Comparison of ENCODE assay signal across 1 cellular context in the genomic region with DNA sequence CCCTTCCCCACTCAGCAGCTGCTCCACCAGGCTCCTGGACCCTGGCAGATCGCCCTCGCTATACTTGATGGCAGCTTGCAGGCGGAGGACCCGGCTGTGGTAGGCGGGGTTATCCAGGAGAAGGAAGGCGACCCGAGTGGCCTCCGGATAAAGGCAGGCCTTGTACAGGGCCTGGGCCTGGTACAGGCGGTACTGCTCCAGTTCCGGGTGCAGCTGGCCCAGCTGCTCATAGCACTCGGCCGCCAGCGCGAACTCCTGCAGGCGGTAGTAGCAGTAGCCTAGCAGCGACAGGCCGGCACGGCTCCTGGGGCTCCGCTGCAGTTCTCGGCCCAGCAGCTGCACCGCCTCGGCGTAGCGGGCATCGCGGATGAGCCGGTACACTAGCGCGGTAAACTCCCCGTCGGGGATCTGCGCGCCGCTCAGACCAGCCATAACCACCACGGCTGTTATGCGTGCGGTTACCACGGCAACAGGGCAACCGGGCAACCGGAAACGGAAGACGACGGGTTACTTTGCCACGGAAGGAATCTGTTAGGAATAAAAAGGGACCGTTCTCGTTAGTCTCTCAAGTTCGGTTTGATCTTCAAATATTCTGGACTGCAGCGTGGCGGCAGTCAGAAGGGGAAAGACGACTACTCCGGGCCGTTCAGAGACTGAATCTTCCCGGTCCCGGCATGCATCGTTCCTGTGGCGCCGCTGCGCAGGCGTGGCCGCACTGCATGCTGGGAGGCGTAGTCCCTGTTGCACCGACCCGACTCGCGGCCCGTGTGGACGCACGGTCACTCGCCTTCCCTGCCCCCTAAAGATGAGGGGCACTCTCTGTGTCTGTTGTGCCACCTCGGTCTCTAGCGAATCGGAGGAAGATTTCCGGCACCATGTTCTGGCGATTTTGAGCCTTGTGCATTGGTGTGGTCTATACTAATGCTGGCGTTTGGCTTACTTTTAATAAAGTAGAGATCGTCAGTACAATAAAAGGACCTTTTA.
A peak's percentile ranks its signal among the peaks of the same experiment; 100 is the strongest.
TF ChIP-seq lines count a peak whose summit lies in the region.

No MANE protein-coding gene starts in this region.

TF ChIP-seq in Ishikawa, 13 proteins besides CTCF, POLR2A, EP300 and RAD21 (continued from another document):
- TF ChIP-seq USF1 (IDR thresholded peaks at IDR 0.05) (no peak), YY1 (IDR thresholded peaks at IDR 0.05; ENCODE audit: low read depth) (peak; percentile 81), CREB1 (IDR thresholded peaks at IDR 0.05; ENCODE audit: low read depth) (0 out of 2 replicates have a peak, but pooled peaks have one; percentile 24), CEBPB (IDR thresholded peaks at IDR 0.05) (no peak), ZBTB7A (IDR thresholded peaks at IDR 0.05; ENCODE audit: low read depth) (no peak; the same call in 1 of the 2 replicates), FOXM1 (IDR thresholded peaks at IDR 0.05; ENCODE audit: borderline replicate concordance, low read depth) (no peak), TAF1 (IDR thresholded peaks at IDR 0.05; ENCODE audit: low read depth) (peak; percentile 80; the same call in 1 of the 2 replicates)
